ENCODE assay signal across 26 cellular contexts in the genomic region with DNA sequence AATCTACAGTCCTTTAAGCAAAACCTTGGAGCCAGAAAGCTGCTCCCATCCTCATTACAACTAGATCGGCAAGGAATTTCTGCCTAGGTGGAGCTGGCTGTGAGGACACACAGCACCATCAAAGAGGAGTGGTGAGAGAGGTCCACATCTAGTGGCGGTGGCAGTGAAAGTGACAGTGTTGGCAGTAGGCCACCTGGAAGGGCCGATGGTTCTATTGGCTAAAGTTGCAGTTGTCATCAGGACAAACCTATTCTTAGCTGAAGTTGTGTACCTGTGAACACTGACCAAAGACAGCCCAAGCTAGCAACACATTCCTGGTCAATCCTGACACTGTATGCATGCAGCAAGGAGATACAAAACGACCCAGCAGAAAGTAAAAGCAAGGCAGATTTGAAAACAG.
"Had no signal": no experiment of that assay in that cellular context is flagged by ENCODE, and none has a peak within 500 bp of the region (broad histone marks: within the 10 kb centered on the region; RNA-seq: fewer than 3 reads in every experiment).

No MANE protein-coding gene starts in this region.

- H3K36me3 ChIP-seq: brain microvascular endothelial cell, cardiac muscle cell, Peyer's patch had no signal

- H3K9me3 ChIP-seq: Peyer's patch had no signal

- ATAC-seq: activated T-cell treated with anti-CD3 and anti-CD28 coated beads, Interleukin-2, amount 50 U/mL, for 4 hours; T-cell had no signal

- H3K9me3 Mint-ChIP-seq: activated B cell treated with CpG ODN at 0.5 μM for 24 hours; activated CD4-positive, alpha-beta memory T cell treated with anti-CD3 and anti-CD28 coated beads for 36 hours; activated CD4-positive, alpha-beta T cell treated with anti-CD3 and anti-CD28 coated beads, Interleukin-2, amount 10 ng/mL, durations not matched to agents 24 days and 14 days; activated naive CD4-positive, alpha-beta T cell treated with anti-CD3 and anti-CD28 coated beads, Interleukin-2, amount 10 ng/mL, durations not matched to agents 7 days and 5 days; activated naive CD8-positive, alpha-beta T cell treated with anti-CD3 and anti-CD28 coated beads for 36 hours had no signal

- H3K4me3 ChIP-seq: cardiac muscle cell, Peyer's patch, SK-N-MC had no signal

- H3K4me1 ChIP-seq: Peyer's patch had no signal

- H3K27me3 Mint-ChIP-seq: activated CD4-positive, alpha-beta T cell treated with anti-CD3 and anti-CD28 coated beads, Interleukin-2, amount 10 ng/mL, durations not matched to agents 24 days and 14 days; activated naive CD4-positive, alpha-beta T cell treated with anti-CD3 and anti-CD28 coated beads, Interleukin-2, amount 10 ng/mL, durations not matched to agents 7 days and 5 days had no signal

- H3K4me1 Mint-ChIP-seq: activated B cell treated with CpG ODN at 0.5 μM for 24 hours; activated CD4-positive, alpha-beta T cell treated with anti-CD3 and anti-CD28 coated beads, Interleukin-2, amount 10 ng/mL, durations not matched to agents 24 days and 14 days; activated naive CD4-positive, alpha-beta T cell treated with anti-CD3 and anti-CD28 coated beads, Interleukin-2, amount 10 ng/mL, durations not matched to agents 7 days and 5 days; activated naive CD8-positive, alpha-beta T cell treated with anti-CD3 and anti-CD28 coated beads for 36 hours; T-cell had no signal

- H3K27me3 ChIP-seq: brain microvascular endothelial cell, cardiac muscle cell, Peyer's patch had no signal

- H3K27ac ChIP-seq: brain microvascular endothelial cell, cardiac muscle cell, Peyer's patch, RWPE1, SK-N-MC had no signal

- H3K4me3 Mint-ChIP-seq: activated B cell treated with CpG ODN at 0.5 μM for 24 hours; activated CD4-positive, alpha-beta memory T cell treated with anti-CD3 and anti-CD28 coated beads for 36 hours; activated CD4-positive, alpha-beta T cell treated with anti-CD3 and anti-CD28 coated beads, Interleukin-2, amount 10 ng/mL, durations not matched to agents 24 days and 14 days; activated naive CD4-positive, alpha-beta T cell treated with anti-CD3 and anti-CD28 coated beads, Interleukin-2, amount 10 ng/mL, durations not matched to agents 7 days and 5 days; activated naive CD8-positive, alpha-beta T cell treated with anti-CD3 and anti-CD28 coated beads for 36 hours; activated T-cell treated with anti-CD3 and anti-CD28 coated beads, Interleukin-2, amount 50 U/mL, for 4 hours; T-cell had no signal

- DNase-seq: activated B cell treated with CpG ODN at 0.5 μM for 24 hours; activated CD4-positive, alpha-beta memory T cell treated with anti-CD3 and anti-CD28 coated beads for 36 hours; activated CD4-positive, alpha-beta T cell treated with anti-CD3 and anti-CD28 coated beads for 1 hour; activated CD4-positive, alpha-beta T cell treated with anti-CD3 and anti-CD28 coated beads, Interleukin-2, amount 10 ng/mL, durations not matched to agents 24 days and 14 days; activated CD8-positive, alpha-beta memory T cell treated with anti-CD3 and anti-CD28 coated beads for 24 hours; activated gamma-delta T cell; activated naive CD4-positive, alpha-beta T cell treated with anti-CD3 and anti-CD28 coated beads, Interleukin-2, amount 10 ng/mL, durations not matched to agents 7 days and 5 days; activated naive CD8-positive, alpha-beta T cell treated with anti-CD3 and anti-CD28 coated beads for 36 hours; activated T-cell treated with anti-CD3 and anti-CD28 coated beads, Interleukin-2, amount 50 U/mL, for 4 hours; brain microvascular endothelial cell; cerebellar nuclear complex; KG1; NCI-H1048; NCI-H146; NCI-H1930; NCI-H2171; NCI-H226; NCI-H526 treated with DMSO at 0.1 percent for 48 hours; NCI-H82; Peyer's patch; T-cell; T-helper 2 cell; T1000 had no signal

- H3K36me3 Mint-ChIP-seq: activated CD4-positive, alpha-beta memory T cell treated with anti-CD3 and anti-CD28 coated beads for 36 hours; activated naive CD4-positive, alpha-beta T cell treated with anti-CD3 and anti-CD28 coated beads, Interleukin-2, amount 10 ng/mL, durations not matched to agents 7 days and 5 days; activated naive CD8-positive, alpha-beta T cell treated with anti-CD3 and anti-CD28 coated beads for 36 hours; T-cell had no signal

- H3K27ac Mint-ChIP-seq: activated B cell treated with CpG ODN at 0.5 μM for 24 hours; activated CD4-positive, alpha-beta memory T cell treated with anti-CD3 and anti-CD28 coated beads for 36 hours; activated CD4-positive, alpha-beta T cell treated with anti-CD3 and anti-CD28 coated beads, Interleukin-2, amount 10 ng/mL, durations not matched to agents 24 days and 14 days; activated naive CD4-positive, alpha-beta T cell treated with anti-CD3 and anti-CD28 coated beads, Interleukin-2, amount 10 ng/mL, durations not matched to agents 7 days and 5 days; activated naive CD8-positive, alpha-beta T cell treated with anti-CD3 and anti-CD28 coated beads for 36 hours; T-cell had no signal
